In the genomic region with DNA sequence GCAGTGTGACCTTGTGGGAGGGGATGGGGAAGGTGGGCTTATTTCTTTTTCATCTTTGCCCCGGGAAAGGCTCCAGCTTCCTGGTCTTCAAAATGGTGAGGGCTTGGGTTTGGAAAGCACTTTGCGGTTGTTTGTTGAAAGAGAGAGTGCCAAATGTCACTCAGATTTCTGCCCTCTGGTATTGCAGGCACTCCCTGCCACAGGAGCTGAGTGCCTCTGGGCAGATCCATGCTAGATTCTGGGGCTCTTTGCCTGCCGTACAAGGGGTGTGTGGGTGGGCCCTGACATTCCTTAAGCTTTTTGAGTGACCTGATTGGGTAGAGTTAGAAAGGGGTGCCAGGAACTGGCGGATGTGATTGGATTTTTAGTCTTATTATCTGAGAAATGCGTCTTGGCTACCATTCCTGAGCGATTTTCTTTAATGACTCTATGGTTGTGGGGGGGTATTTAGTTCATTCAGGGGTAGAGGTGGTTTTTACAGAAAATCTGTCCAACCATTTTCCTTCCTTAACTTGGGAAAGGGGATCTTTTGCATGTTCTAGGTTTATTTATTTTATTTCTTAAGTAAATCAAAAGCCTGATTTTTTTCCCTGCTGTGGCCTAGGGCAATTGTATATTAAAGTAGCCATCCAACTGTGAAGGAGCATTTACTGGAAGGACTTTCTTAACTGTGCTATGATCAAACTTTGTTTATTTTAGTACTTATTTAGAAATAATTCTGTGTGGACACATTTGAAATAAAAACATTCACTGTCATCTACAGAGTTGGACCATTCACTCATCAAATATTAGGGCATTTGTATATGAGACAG, we compare ENCODE assay signal across 9 cellular contexts. TPM values are rescaled to one million over a fixed set of nuclear protein-coding genes. Genes with fewer than 3 reads are reported as not detected.
DNase-seq lines count a peak whose midpoint lies in the region; ATAC-seq, FAIRE-seq and TF ChIP-seq lines count a peak whose summit lies in the region.
"Had no signal": no experiment of that assay in that cellular context is flagged by ENCODE, and none has a peak within 500 bp of the region (broad histone marks: within the 10 kb centered on the region; RNA-seq: fewer than 3 reads in every experiment).

No MANE protein-coding gene starts in this region.

- H3K27ac ChIP-seq in ACC112 (ENCODE audit: low read depth, low read length) (peak overlapping the region; percentile 94), brain microvascular endothelial cell (peak overlapping the region; percentile 11), HepG2 (ENCODE audit: extremely low read length, insufficient read depth, low read length) (peak overlapping the region; percentile 100)

- H4K20me1 ChIP-seq in HepG2 (ENCODE audit: insufficient read depth, low read length): peaks cover 67% of the 10 kb centered on the region

- no peak for TF ChIP-seq POLR2A in HepG2 (IDR thresholded peaks at IDR 0.05; ENCODE audit: insufficient read depth in 1 of 2, low read depth in 2 of 2, low read length in 2 of 2)

- H3K9ac ChIP-seq in HepG2 (ENCODE audit: insufficient read depth, low read depth, low read length): peak overlapping the region; percentile 94

- POLR2A ChIA-PET in HEK293T (lab: Yijun Ruan, JAX): interaction anchor here (2.7 kb wide), 1 partner anchor 127 kb away, joined by 6 read pairs; no protein-coding TSS in a partner anchor
- POLR2A ChIA-PET in HepG2 (lab: Yijun Ruan, JAX): interaction anchor here (0.7 to 2.7 kb wide), 8 partner anchors 26 to 334 kb away, joined by 3 to 25 read pairs (median 4); no protein-coding TSS in a partner anchor

- no peak for TF ChIP-seq RAD21 in HepG2 (CRISPR knock-in tag; IDR thresholded peaks at IDR 0.05)

- H2AFZ ChIP-seq in ACC112 (ENCODE audit: low read length, unreplicated experiment) (no peak overlapping the region), HepG2 (ENCODE audit: low read length) (no peak overlapping the region)

- ATAC-seq in HepG2: peak; percentile 15; the same call in 2 of the 3 replicates

- no TSS peak for BruUV-seq in HepG2 (replicated peaks; lab: Mats Ljungman, UMichigan)

- 20% methylated on average over 5 of the region's 6 CpGs for WGBS in HepG2 (ENCODE audit: low lambda C conversion rate)

- no peaks in the 10 kb centered on the region for H3K36me3 ChIP-seq in ACC112 (ENCODE audit: insufficient read depth, low read length)
- H3K36me3 ChIP-seq in brain microvascular endothelial cell (replicated peaks): no peaks in the 10 kb centered on the region
- H3K36me3 ChIP-seq in HepG2 (replicated peaks in 1 of 2; ENCODE audit: control insufficient read depth in 1 of 2, insufficient read depth in 2 of 2, low read length in 2 of 2): no peaks in the 10 kb centered on the region; a peak in 1 of 5 replicates

- H3K4me1 ChIP-seq in ACC112 (ENCODE audit: control insufficient read depth, insufficient read depth, low read length, unreplicated experiment) (peaks cover 45% of the 10 kb centered on the region), HepG2 (ENCODE audit: insufficient read depth, low read length) (peaks cover 75% of the 10 kb centered on the region)

- CTCF ChIA-PET in HEK293T (lab: Yijun Ruan, JAX) (no interaction called here), HepG2 (lab: Yijun Ruan, JAX; ENCODE audit: low intra/inter-chr PET ratio, low total read pairs) (no interaction called here)

- in situ Hi-C loops in brain microvascular endothelial cell (cut with HindIII; ENCODE audit: low pct_ligation_motif_present, low sequenced_read_pairs): loop anchor here (25.0 kb wide), 1 partner anchor 98 kb away; no protein-coding TSS in a partner anchor
- in situ Hi-C loops in HepG2 (cut with HindIII; ENCODE audit: extremely low pct_ligation_motif_present, low pct_unique_long_range_greater_than_20kb): no loop called here

- TF ChIP-seq CTCF in brain microvascular endothelial cell (IDR thresholded peaks at IDR 0.05; ENCODE audit: low read depth, low read length, missing control alignments) (no peak), HepG2 (CRISPR knock-in tag; IDR thresholded peaks at IDR 0.05) (no peak)

- intact Hi-C loops in HepG2 (cut with micrococcal nuclease; ENCODE audit: unreplicated experiment): no loop called here

- H3K4me2 ChIP-seq in HepG2 (ENCODE audit: low read depth, low read length): peak overlapping the region; percentile 97

- no peaks in the 10 kb centered on the region for H3K27me3 ChIP-seq in ACC112 (ENCODE audit: insufficient read depth, low read length)
- H3K27me3 ChIP-seq in brain microvascular endothelial cell (replicated peaks): no peaks in the 10 kb centered on the region
- H3K27me3 ChIP-seq in HepG2 (ENCODE audit: control insufficient read depth in 1 of 2, insufficient read depth in 2 of 2, low read length in 2 of 2): no peaks in the 10 kb centered on the region; a peak in 1 of 5 replicates

- H3K79me2 ChIP-seq in ACC112 (ENCODE audit: control insufficient read depth, insufficient read depth, low read length, unreplicated experiment): peaks cover 76% of the 10 kb centered on the region
- peaks cover 77% of the 10 kb centered on the region for H3K79me2 ChIP-seq in HepG2 (ENCODE audit: insufficient read depth, low read length)

- H3K4me3 ChIP-seq in ACC112 (ENCODE audit: low read depth, low read length) (peak overlapping the region; percentile 82), brain microvascular endothelial cell (ENCODE audit: low read depth, low read length) (peak overlapping the region; percentile 74), HepG2 (replicated peaks in 1 of 3; ENCODE audit: insufficient read depth in 1 of 3, low read depth in 2 of 3, low read length in 3 of 3) (peak overlapping the region; percentile 68 to 95 (median 86))

- FAIRE-seq in HepG2 (lab: Jason Lieb, UNC): peak; percentile 4
- FAIRE-seq: GM18507 had no signal

- TF ChIP-seq EP300 in HepG2 (IDR thresholded peaks at IDR 0.05; ENCODE audit: low read depth in 2 of 2, low read length in 2 of 2) (no peak), HepG2 (CRISPR knock-in tag; IDR thresholded peaks at IDR 0.05; ENCODE audit: borderline replicate concordance) (no peak)

- H3K9me3 ChIP-seq in HepG2 (ENCODE audit: low read length): no peaks in the 10 kb centered on the region

- DNase-seq in HEK293T (ENCODE audit: extremely low spot score): no peak
- peak; percentile 52 for DNase-seq in brain microvascular endothelial cell
- peak; percentile 66 for DNase-seq in HepG2 (ENCODE audit: low spot score)
- DNase-seq in globus pallidus (ENCODE audit: low spot score): no peak
- no peak for DNase-seq in NCI-H345 treated with DMSO at 0.1 percent for 48 hours (lab: John Stamatoyannopoulos, UW; ENCODE audit: unreplicated experiment)
- no peak for DNase-seq in NCI-H1105 treated with DMSO at 0.1 percent for 48 hours (lab: John Stamatoyannopoulos, UW)
- DNase-seq in HK-2 (ENCODE audit: unreplicated experiment): no peak

TF ChIP-seq in HEK293T, 16 proteins besides CTCF, POLR2A, EP300 and RAD21 (continues in another document):
- TF ChIP-seq ZNF384 (IDR thresholded peaks at IDR 0.05): no peak

RNA-seq across cellular contexts. Expression of a gene that starts 3.2 kb away (rescaled TPM):
- total RNA-seq in HepG2 (2016; rRNA removed; fragmentation: Illumina TruSeq; extraction: Trizol): 30.1 and 39.9 TPM in 2 replicates
- total RNA-seq in HepG2 (2016; cell fraction: cytosol; rRNA removed; fragmentation: Illumina TruSeq; extraction: Trizol; ENCODE audit: low read depth): 7.4 and 8.7 TPM in 2 replicates
- 30.9 and 34.3 TPM in 2 replicates for total RNA-seq in HepG2 (2016; cell fraction: insoluble cytoplasmic fraction; rRNA removed; fragmentation: Illumina TruSeq; extraction: Trizol)
- 22.3 and 27.4 TPM in 2 replicates for total RNA-seq in HepG2 (2016; cell fraction: membrane; rRNA removed; fragmentation: Illumina TruSeq; extraction: Trizol)
- 30.0 and 36.8 TPM in 2 replicates for total RNA-seq in HepG2 (2016; cell fraction: nucleus; rRNA removed; fragmentation: Illumina TruSeq; extraction: Trizol)
- polyA plus RNA-seq in HepG2 (2011; rRNA removed): 28.3 and 30.2 TPM in 2 replicates
- 19.6 and 22.6 TPM in 2 replicates for polyA plus RNA-seq in HepG2 (2011; cell fraction: cytosol; rRNA removed)
- 21.7 and 24.1 TPM in 2 replicates for polyA plus RNA-seq in HepG2 (2011; cell fraction: nucleus; rRNA removed)
- polyA plus RNA-seq in HepG2 (2012): 33.6 and 34.8 TPM in 2 replicates
- polyA plus RNA-seq in HepG2 (2016; cell fraction: cytosol; fragmentation: Illumina TruSeq; extraction: Trizol; ENCODE audit: low read depth): 1.4 and 1.7 TPM in 2 replicates
- polyA plus RNA-seq in HepG2 (2016; cell fraction: insoluble cytoplasmic fraction; fragmentation: Illumina TruSeq; extraction: Trizol; ENCODE audit: low read depth): 17.7 and 24.1 TPM in 2 replicates
- polyA plus RNA-seq in HepG2 (2016; cell fraction: membrane; fragmentation: Illumina TruSeq; extraction: Trizol; ENCODE audit: low read depth): 3.9 and 5.5 TPM in 2 replicates
- polyA plus RNA-seq in HepG2 (2016; cell fraction: nucleus; fragmentation: Illumina TruSeq; extraction: Trizol; ENCODE audit: insufficient read depth, low read depth): 28.8 and 32.3 TPM in 2 replicates
- polyA minus RNA-seq in HepG2 (2011; rRNA and poly(A)+ RNA removed; ENCODE audit: low replicate concordance): 33.9 and 80.3 TPM in 2 replicates
- 28.8 and 37.8 TPM in 2 replicates for polyA minus RNA-seq in HepG2 (2011; cell fraction: cytosol; rRNA and poly(A)+ RNA removed)
- polyA minus RNA-seq in HepG2 (2011; cell fraction: nucleus; rRNA and poly(A)+ RNA removed): 41.6 and 55.4 TPM in 2 replicates

RNA-seq across cellular contexts. Expression of a gene that starts 13.4 kb away (rescaled TPM):
- 86.1 and 94.9 TPM in 2 replicates for total RNA-seq in HepG2 (2016; rRNA removed; fragmentation: Illumina TruSeq; extraction: Trizol)
- total RNA-seq in HepG2 (2016; cell fraction: cytosol; rRNA removed; fragmentation: Illumina TruSeq; extraction: Trizol; ENCODE audit: low read depth): 77.4 and 107 TPM in 2 replicates
- total RNA-seq in HepG2 (2016; cell fraction: insoluble cytoplasmic fraction; rRNA removed; fragmentation: Illumina TruSeq; extraction: Trizol): 86.7 and 87.8 TPM in 2 replicates
- 72.8 and 102 TPM in 2 replicates for total RNA-seq in HepG2 (2016; cell fraction: membrane; rRNA removed; fragmentation: Illumina TruSeq; extraction: Trizol)
- total RNA-seq in HepG2 (2016; cell fraction: nucleus; rRNA removed; fragmentation: Illumina TruSeq; extraction: Trizol): 32.5 and 36.8 TPM in 2 replicates
- polyA plus RNA-seq in HepG2 (2011; rRNA removed): 45.2 and 45.3 TPM in 2 replicates
- 60.1 and 80.0 TPM in 2 replicates for polyA plus RNA-seq in HepG2 (2011; cell fraction: cytosol; rRNA removed)
- 24.9 and 30.3 TPM in 2 replicates for polyA plus RNA-seq in HepG2 (2011; cell fraction: nucleus; rRNA removed)
- polyA plus RNA-seq in HepG2 (2012): 32.6 and 51.2 TPM in 2 replicates
- polyA plus RNA-seq in HepG2 (2016; cell fraction: cytosol; fragmentation: Illumina TruSeq; extraction: Trizol; ENCODE audit: low read depth): 104 and 131 TPM in 2 replicates
- 99.5 and 113 TPM in 2 replicates for polyA plus RNA-seq in HepG2 (2016; cell fraction: insoluble cytoplasmic fraction; fragmentation: Illumina TruSeq; extraction: Trizol; ENCODE audit: low read depth)
- polyA plus RNA-seq in HepG2 (2016; cell fraction: membrane; fragmentation: Illumina TruSeq; extraction: Trizol; ENCODE audit: low read depth): 79.5 and 101 TPM in 2 replicates
- 58.8 and 65.6 TPM in 2 replicates for polyA plus RNA-seq in HepG2 (2016; cell fraction: nucleus; fragmentation: Illumina TruSeq; extraction: Trizol; ENCODE audit: insufficient read depth, low read depth)
- polyA minus RNA-seq in HepG2 (2011; rRNA and poly(A)+ RNA removed; ENCODE audit: low replicate concordance): 39.3 and 98.7 TPM in 2 replicates
- polyA minus RNA-seq in HepG2 (2011; cell fraction: cytosol; rRNA and poly(A)+ RNA removed): 20.1 and 31.3 TPM in 2 replicates
- 8.5 and 11.1 TPM in 2 replicates for polyA minus RNA-seq in HepG2 (2011; cell fraction: nucleus; rRNA and poly(A)+ RNA removed)

Comparison
In these comparisons a context has a peak if more than half of its experiments do, and no peak if none do; other contexts are left out.
1. H3K27ac ChIP-seq: peak in every context shown above with its lines; median percentile 100 in HepG2; 94 in ACC112; 11 in brain microvascular endothelial cell.
2. DNase-seq: peak in brain microvascular endothelial cell (single experiment) and HepG2 (single experiment); none in HEK293T (single experiment), globus pallidus (single experiment), NCI-H345 treated with DMSO at 0.1 percent for 48 hours (single experiment), NCI-H1105 treated with DMSO at 0.1 percent for 48 hours (single experiment) and HK-2 (single experiment).
3. Peak in every context shown above with its lines, with median percentiles within 50 percentile points of each other: H3K4me3 ChIP-seq.